Comparison of ENCODE assay signal across 11 cellular contexts in genomic region chr17:19958023-19958422, GRCh38. TPM values are rescaled to one million over a fixed set of nuclear protein-coding genes. Genes with fewer than 3 reads are reported as not detected.
A peak's percentile ranks its signal among the peaks of the same experiment; 100 is the strongest.
DNase-seq lines count a peak whose midpoint lies in the region; ATAC-seq, FAIRE-seq and TF ChIP-seq lines count a peak whose summit lies in the region.
"Had no signal": no experiment of that assay in that cellular context is flagged by ENCODE, and none has a peak within 500 bp of the region (broad histone marks: within the 10 kb centered on the region; RNA-seq: fewer than 3 reads in every experiment).

No MANE protein-coding gene starts in this region.

- H3K4me3 ChIP-seq in Caco-2 (ENCODE audit: low read depth, low read length) (no peak overlapping the region), H1 (ENCODE audit: extremely low read depth in 1 of 4, insufficient read depth in 2 of 4, low read depth in 3 of 4, low read length in 4 of 4) (no peak overlapping the region)
- H3K4me3 ChIP-seq: colonic mucosa had no signal

- H3K4me1 Mint-ChIP-seq in Caco-2 (ENCODE audit: low read depth, unreplicated experiment) = peaks cover 14% of the 10 kb centered on the region
- no peaks in the 10 kb centered on the region for H3K4me1 Mint-ChIP-seq in nephron progenitor cell

- ATAC-seq in HG03139 (IDR thresholded peaks at IDR 0.05; ENCODE audit: unreplicated experiment) (no peak), HG03097 (IDR thresholded peaks at IDR 0.05; ENCODE audit: low FRiP score, unreplicated experiment) (no peak), HG03108 (IDR thresholded peaks at IDR 0.05; ENCODE audit: unreplicated experiment) (no peak)

- intact Hi-C loops in Caco-2 (cut with micrococcal nuclease; ENCODE audit: unreplicated experiment) = loop anchor here (1.0 to 2.0 kb wide), 2 partner anchors 17 to 19 kb away; partner anchors contain the start of gene AKAP10

- no peak for TF ChIP-seq RAD21 in H1 (IDR thresholded peaks at IDR 0.05 in 1 of 2, conservative IDR thresholded peaks at IDR 0.05 in 1 of 2; ENCODE audit: low read depth in 2 of 2, low read length in 2 of 2)

- no peak overlapping the region; the same call in 1 of the 2 replicates for H3K27ac ChIP-seq in H1 (ENCODE audit: low read depth, low read length)
- H3K27ac ChIP-seq: colonic mucosa had no signal

- TF ChIP-seq CTCF in Caco-2 (IDR thresholded peaks at IDR 0.05; ENCODE audit: insufficient read depth in 1 of 2, low read depth in 1 of 2, low read length in 1 of 2, severe bottlenecking in 1 of 2, unreplicated experiment in 1 of 2) = no peak
- no peak for TF ChIP-seq CTCF in H1 (IDR thresholded peaks at IDR 0.05; ENCODE audit: control extremely low read depth in 1 of 3, insufficient read depth in 1 of 3, low read depth in 1 of 3, low read length in 3 of 3)
- no peak for TF ChIP-seq CTCF in nephron progenitor cell (IDR thresholded peaks at IDR 0.05)

- no peaks in the 10 kb centered on the region for H3K23me2 ChIP-seq in H1 (ENCODE audit: low read depth, low read length)

- H4K5ac ChIP-seq in H1 (ENCODE audit: insufficient read length, low read depth, low read length) = no peak overlapping the region

- H3K27me3 Mint-ChIP-seq in Caco-2 (ENCODE audit: insufficient read depth, unreplicated experiment) = no peaks in the 10 kb centered on the region
- no peaks in the 10 kb centered on the region for H3K27me3 Mint-ChIP-seq in nephron progenitor cell (ENCODE audit: low read depth, poor library complexity)

- H2BK12ac ChIP-seq in H1 (ENCODE audit: low read depth, low read length) = no peak overlapping the region

- H2BK15ac ChIP-seq in H1 (ENCODE audit: low read length) = no peak overlapping the region

- H3K9me3 ChIP-seq in Caco-2 (no peaks in the 10 kb centered on the region), H1 (ENCODE audit: insufficient read depth in 2 of 2, low read depth in 1 of 2, low read length in 1 of 2) (no peaks in the 10 kb centered on the region)
- H3K9me3 ChIP-seq: colonic mucosa had no signal

- CTCF ChIA-PET in Caco-2 (lab: Charles Lee) (interaction anchor here (0.6 kb wide), 1 partner anchor 1020 kb away, joined by 3 read pairs; no protein-coding TSS in a partner anchor), H1 (lab: Charles Lee; ENCODE audit: partially characterized antibody) (no interaction called here)

- no peaks in the 10 kb centered on the region for H3K9me3 Mint-ChIP-seq in Caco-2 (ENCODE audit: unreplicated experiment)
- peaks cover 17% of the 10 kb centered on the region for H3K9me3 Mint-ChIP-seq in nephron progenitor cell

- H3K18ac ChIP-seq in H1 (ENCODE audit: extremely low read depth, low read length) = no peak overlapping the region

- no peak overlapping the region for H3K14ac ChIP-seq in H1 (ENCODE audit: insufficient read length)

- DNase-seq in Caco-2 = peak; percentile 56 to 60
- DNase-seq in NCI-H226 = peak; percentile 79
- no peak for DNase-seq in H1 (ENCODE audit: low read depth in 1 of 2, low spot score in 2 of 2)
- no peak for DNase-seq in nephron progenitor cell
- DNase-seq in cerebellar nuclear complex (lab: John Stamatoyannopoulos, UW) = no peak
- DNase-seq: colonic mucosa, retina had no signal

- no peak overlapping the region for H3K4ac ChIP-seq in H1 (replicated peaks; ENCODE audit: insufficient read length, low read depth, low read length)

- no peak overlapping the region for H3K56ac ChIP-seq in H1 (replicated peaks; ENCODE audit: insufficient read length, low read depth, low read length)

- H2BK5ac ChIP-seq in H1 (ENCODE audit: low read depth, low read length) = no peak overlapping the region

- POLR2A ChIA-PET in Caco-2 (lab: Charles Lee) (no interaction called here), H1 (lab: Charles Lee; ENCODE audit: partially characterized antibody) (no interaction called here)

- peak overlapping the region; percentile 80 for H3K27ac Mint-ChIP-seq in Caco-2 (ENCODE audit: unreplicated experiment)
- peak overlapping the region; percentile 95 for H3K27ac Mint-ChIP-seq in nephron progenitor cell

- H4K8ac ChIP-seq in H1 (ENCODE audit: extremely low read depth, insufficient read depth, low read length) = no peak overlapping the region

- no peak overlapping the region for H2AFZ ChIP-seq in H1 (ENCODE audit: low read length)

- peak; percentile 42 for FAIRE-seq in H1 (lab: Jason Lieb, UNC)
- FAIRE-seq: GM12891 had no signal

- TF ChIP-seq POLR2A in H1 (IDR thresholded peaks at IDR 0.05; ENCODE audit: control extremely low read depth in 1 of 2, low read depth in 2 of 2, low read length in 2 of 2) = no peak

- no peak overlapping the region for H2BK120ac ChIP-seq in H1 (replicated peaks; ENCODE audit: low read depth, low read length)

- H2AK5ac ChIP-seq in H1 (ENCODE audit: low read depth, low read length) = no peak overlapping the region

- H3K4me3 Mint-ChIP-seq in Caco-2 (ENCODE audit: unreplicated experiment) = peak overlapping the region; percentile 60
- no peak overlapping the region for H3K4me3 Mint-ChIP-seq in nephron progenitor cell

- TSS peak; percentile 8 for BruUV-seq in Caco-2 (replicated peaks; lab: Mats Ljungman, UMichigan)

- H3K36me3 Mint-ChIP-seq in Caco-2 (ENCODE audit: insufficient read depth, unreplicated experiment) = peaks cover 59% of the 10 kb centered on the region
- peaks cover 83% of the 10 kb centered on the region for H3K36me3 Mint-ChIP-seq in nephron progenitor cell (ENCODE audit: low read depth)

- no peaks in the 10 kb centered on the region for H3K27me3 ChIP-seq in Caco-2 (replicated peaks; ENCODE audit: control insufficient read depth, insufficient read depth, low read length)
- no peaks in the 10 kb centered on the region for H3K27me3 ChIP-seq in H1 (replicated peaks in 1 of 4; ENCODE audit: control insufficient read depth in 3 of 4, extremely low read depth in 1 of 4, insufficient read depth in 3 of 4, low read length in 3 of 4)
- H3K27me3 ChIP-seq: colonic mucosa had no signal

- H3K36me3 ChIP-seq in Caco-2 (ENCODE audit: control insufficient read depth, insufficient read depth, low read length) = no peaks in the 10 kb centered on the region
- peaks cover 4 to 54% (median 23%) of the 10 kb centered on the region in 4 experiments for H3K36me3 ChIP-seq in H1 (ENCODE audit: control insufficient read depth in 2 of 4, insufficient read depth in 4 of 4, low read length in 3 of 4)

- H4K91ac ChIP-seq in H1 (replicated peaks; ENCODE audit: insufficient read length, low read length) = no peak overlapping the region

- no peak overlapping the region for H3K9ac ChIP-seq in H1 (replicated peaks in 1 of 4; ENCODE audit: extremely low read depth in 1 of 4, low read depth in 3 of 4, low read length in 3 of 4)

- peaks cover 20% of the 10 kb centered on the region for H3K4me1 ChIP-seq in Caco-2
- H3K4me1 ChIP-seq in H1 (replicated peaks in 1 of 4; ENCODE audit: control insufficient read depth in 3 of 4, insufficient read depth in 4 of 4, low read length in 3 of 4) = peaks cover 0 to 3% (median 0%) of the 10 kb centered on the region in 4 experiments; a peak in 1 of 7 replicates
- H3K4me1 ChIP-seq: colonic mucosa had no signal

- H3K79me2 ChIP-seq in H1 (ENCODE audit: control insufficient read depth in 1 of 2, insufficient read depth in 2 of 2, low read length in 2 of 2) = peaks cover 0 to 66% of the 10 kb centered on the region in 2 experiments; a peak in 2 of 4 replicates

- no peaks in the 10 kb centered on the region; the same call in 1 of the 2 replicates for H3K79me1 ChIP-seq in H1 (ENCODE audit: low read depth, low read length)

- TF ChIP-seq EP300 in H1 (IDR thresholded peaks at IDR 0.05; ENCODE audit: borderline replicate concordance in 1 of 2, low read depth in 2 of 2, low read length in 2 of 2) = no peak

- no peak overlapping the region for H3K4me2 ChIP-seq in H1 (ENCODE audit: insufficient read depth in 1 of 2, low read depth in 2 of 2, low read length in 2 of 2)

- H2BK20ac ChIP-seq in H1 (ENCODE audit: low read length) = no peak overlapping the region

- WGBS in H1 (ENCODE audit: extremely low coverage in 1 of 2, insufficient coverage in 1 of 2, insufficient read length in 1 of 2, insufficient replicate concordance in 2 of 2, low coverage in 1 of 2, low lambda C conversion rate in 2 of 2, missing lambda C conversion rate in 1 of 2), 2 experiments = 61% methylated on average over 5 of the region's 5 CpGs; no CpG with 5 or more reads in 1 of the 2 experiments

- peaks cover 0 to 3% of the 10 kb centered on the region in 2 experiments for H4K20me1 ChIP-seq in H1 (replicated peaks in 1 of 2; ENCODE audit: control insufficient read depth in 1 of 2, insufficient read depth in 2 of 2, low read length in 2 of 2)

- H3K23ac ChIP-seq in H1 (ENCODE audit: insufficient read length) = no peak overlapping the region

TF ChIP-seq in H1, 55 proteins besides CTCF, POLR2A, EP300 and RAD21:
- no peak for TF ChIP-seq SP2 (IDR thresholded peaks at IDR 0.05; ENCODE audit: low read length)
- TF ChIP-seq JUND (IDR thresholded peaks at IDR 0.05; ENCODE audit: low read length) = peak; percentile 69
- peak; percentile 58; the same call in 1 of the 2 replicates for TF ChIP-seq TEAD4 (IDR thresholded peaks at IDR 0.05; ENCODE audit: low read depth, low read length)

RNA-seq across cellular contexts. Expression of gene AKAP10, which starts 19.6 kb away (rescaled TPM):
- total RNA-seq in Caco-2 (2022) = 39.9 and 41.2 TPM in 2 replicates
- 24.9 and 27.0 TPM in 2 replicates for total RNA-seq in H1 (2021; fragmentation: NEBNext Ultra II Directional; extraction: Animal tissue kit (Norgen Biotek cat#: 25700))
- 9.3 and 13.3 TPM in 2 replicates for polyA plus RNA-seq in H1 (2011; rRNA removed)
- polyA plus RNA-seq in H1 (2011; cell fraction: cytosol; rRNA removed) = 13.2 TPM
- 16.9 TPM for polyA plus RNA-seq in H1 (2011; cell fraction: nucleus; rRNA removed)
- 12.8 to 20.5 TPM (median 13.6 TPM) in 4 replicates for polyA plus RNA-seq in H1 (2012, experiment 1 of 2)
- polyA plus RNA-seq in H1 (2012, experiment 2 of 2) = 1.1 TPM
- polyA plus RNA-seq in H1 (2013, experiment 1 of 2) = 9.5 TPM
- polyA plus RNA-seq in H1 (2013, experiment 2 of 2) = 8.2 TPM
- 51.6 and 69.1 TPM in 2 replicates for polyA minus RNA-seq in H1 (2011; rRNA and poly(A)+ RNA removed)
- 30.7 TPM for polyA minus RNA-seq in H1 (2011; cell fraction: cytosol; rRNA and poly(A)+ RNA removed)
- 55.9 TPM for polyA minus RNA-seq in H1 (2011; cell fraction: nucleus; rRNA and poly(A)+ RNA removed)

RNA-seq across cellular contexts. Expression of gene SPECC1, which starts 51.1 kb away (rescaled TPM):
- 111 and 123 TPM in 2 replicates for total RNA-seq in Caco-2 (2022)
- 87.9 and 98.7 TPM in 2 replicates for total RNA-seq in H1 (2021; fragmentation: NEBNext Ultra II Directional; extraction: Animal tissue kit (Norgen Biotek cat#: 25700))
- 27.7 and 35.8 TPM in 2 replicates for polyA plus RNA-seq in H1 (2011; rRNA removed)
- polyA plus RNA-seq in H1 (2011; cell fraction: cytosol; rRNA removed) = 40.8 TPM
- 54.5 TPM for polyA plus RNA-seq in H1 (2011; cell fraction: nucleus; rRNA removed)
- polyA plus RNA-seq in H1 (2012, experiment 1 of 2) = 58.8 to 68.1 TPM (median 63.4 TPM) in 4 replicates
- polyA plus RNA-seq in H1 (2012, experiment 2 of 2) = 20.2 TPM
- 59.6 TPM for polyA plus RNA-seq in H1 (2013, experiment 1 of 2)
- 59.8 TPM for polyA plus RNA-seq in H1 (2013, experiment 2 of 2)
- 49.4 and 63.8 TPM in 2 replicates for polyA minus RNA-seq in H1 (2011; rRNA and poly(A)+ RNA removed)
- polyA minus RNA-seq in H1 (2011; cell fraction: cytosol; rRNA and poly(A)+ RNA removed) = 59.7 TPM
- polyA minus RNA-seq in H1 (2011; cell fraction: nucleus; rRNA and poly(A)+ RNA removed) = 190 TPM

Comparison
In these comparisons a context has a peak if more than half of its experiments do, and no peak if none do; other contexts are left out.
1. DNase-seq: peak in Caco-2 (2 of 2) and NCI-H226 (single experiment); none in H1 (0 of 2), nephron progenitor cell (single experiment) and cerebellar nuclear complex (0 of 2).